1 cellular context compared by ENCODE assay signal in genomic region chr20:13800728-13801134, GRCh38.
TF ChIP-seq lines count a peak whose summit lies in the region.

No MANE protein-coding gene starts in this region.

TF ChIP-seq in HepG2, 621 proteins besides CTCF, POLR2A, EP300 and RAD21 (continued from another document and continues in another):
- TF ChIP-seq ATF2 (CRISPR knock-in tag; IDR thresholded peaks at IDR 0.05): peak; percentile 46; the same call in 1 of the 2 replicates
- 0 out of 2 replicates have a peak, but pooled peaks have one; percentile 51 for TF ChIP-seq SSRP1 (CRISPR knock-in tag; IDR thresholded peaks at IDR 0.05)
- TF ChIP-seq ZBTB49 (CRISPR knock-in tag; IDR thresholded peaks at IDR 0.05; ENCODE audit: borderline replicate concordance): peak; percentile 51; the same call in 1 of the 2 replicates
- peak; percentile 76 for TF ChIP-seq TFDP2 (CRISPR knock-in tag; IDR thresholded peaks at IDR 0.05)
- TF ChIP-seq WIZ (CRISPR knock-in tag; IDR thresholded peaks at IDR 0.05): peak; percentile 46; the same call in 1 of the 2 replicates
- peak; percentile 56; the same call in 1 of the 2 replicates for TF ChIP-seq ZFX (CRISPR knock-in tag; IDR thresholded peaks at IDR 0.05; ENCODE audit: low read depth)
- TF ChIP-seq TRAFD1 (CRISPR knock-in tag; IDR thresholded peaks at IDR 0.05; ENCODE audit: borderline replicate concordance): 0 out of 2 replicates have a peak, but pooled peaks have one; percentile 49
- TF ChIP-seq CHD4 (IDR thresholded peaks at IDR 0.05; ENCODE audit: borderline replicate concordance, low read length): no peak
- TF ChIP-seq ZBTB34 (CRISPR knock-in tag; IDR thresholded peaks at IDR 0.05): peak; percentile 93; the same call in 1 of the 2 replicates
- TF ChIP-seq ZNF563 (CRISPR knock-in tag; IDR thresholded peaks at IDR 0.05): no peak; the same call in 1 of the 2 replicates
- no peak for TF ChIP-seq NPAS2 (CRISPR knock-in tag; IDR thresholded peaks at IDR 0.05; ENCODE audit: borderline replicate concordance)
- TF ChIP-seq ZNF713 (CRISPR knock-in tag; IDR thresholded peaks at IDR 0.05): no peak
- TF ChIP-seq ZBTB43 (CRISPR knock-in tag; conservative IDR thresholded peaks at IDR 0.05): peak; percentile 78
- peak; percentile 79; the same call in 1 of the 2 replicates for TF ChIP-seq SPEN (CRISPR knock-in tag; IDR thresholded peaks at IDR 0.05; ENCODE audit: low read depth)
- no peak for TF ChIP-seq ZSCAN20 (CRISPR knock-in tag; IDR thresholded peaks at IDR 0.05; ENCODE audit: borderline replicate concordance)
- peak; percentile 21; the same call in 1 of the 2 replicates for TF ChIP-seq SIX4 (CRISPR knock-in tag; IDR thresholded peaks at IDR 0.05)
- TF ChIP-seq ZNF672 (CRISPR knock-in tag; IDR thresholded peaks at IDR 0.05): no peak
- TF ChIP-seq, protein P1, sequence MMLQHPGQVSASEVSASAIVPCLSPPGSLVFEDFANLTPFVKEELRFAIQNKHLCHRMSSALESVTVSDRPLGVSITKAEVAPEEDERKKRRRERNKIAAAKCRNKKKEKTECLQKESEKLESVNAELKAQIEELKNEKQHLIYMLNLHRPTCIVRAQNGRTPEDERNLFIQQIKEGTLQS (CRISPR knock-in tag; IDR thresholded peaks at IDR 0.05): peak; percentile 54; the same call in 1 of the 2 replicates
- 0 out of 2 replicates have a peak, but pooled peaks have one; percentile 40 for TF ChIP-seq GMEB1 (CRISPR knock-in tag; IDR thresholded peaks at IDR 0.05; ENCODE audit: borderline replicate concordance)
- no peak for TF ChIP-seq GTF2F1 (IDR thresholded peaks at IDR 0.05; ENCODE audit: low read length)
- no peak for TF ChIP-seq NKX3-1 (CRISPR knock-in tag; IDR thresholded peaks at IDR 0.05)
- TF ChIP-seq GFI1 (CRISPR knock-in tag; IDR thresholded peaks at IDR 0.05; ENCODE audit: borderline replicate concordance): no peak
- no peak for TF ChIP-seq NAIF1 (CRISPR knock-in tag; IDR thresholded peaks at IDR 0.05; ENCODE audit: borderline replicate concordance)
- peak; percentile 79 for TF ChIP-seq ZNF441 (CRISPR knock-in tag; IDR thresholded peaks at IDR 0.05; ENCODE audit: borderline replicate concordance)
- TF ChIP-seq XBP1 (CRISPR knock-in tag; IDR thresholded peaks at IDR 0.05): no peak
- TF ChIP-seq ZMYM4 (CRISPR knock-in tag; IDR thresholded peaks at IDR 0.05): peak; percentile 89
- TF ChIP-seq, protein P2, sequence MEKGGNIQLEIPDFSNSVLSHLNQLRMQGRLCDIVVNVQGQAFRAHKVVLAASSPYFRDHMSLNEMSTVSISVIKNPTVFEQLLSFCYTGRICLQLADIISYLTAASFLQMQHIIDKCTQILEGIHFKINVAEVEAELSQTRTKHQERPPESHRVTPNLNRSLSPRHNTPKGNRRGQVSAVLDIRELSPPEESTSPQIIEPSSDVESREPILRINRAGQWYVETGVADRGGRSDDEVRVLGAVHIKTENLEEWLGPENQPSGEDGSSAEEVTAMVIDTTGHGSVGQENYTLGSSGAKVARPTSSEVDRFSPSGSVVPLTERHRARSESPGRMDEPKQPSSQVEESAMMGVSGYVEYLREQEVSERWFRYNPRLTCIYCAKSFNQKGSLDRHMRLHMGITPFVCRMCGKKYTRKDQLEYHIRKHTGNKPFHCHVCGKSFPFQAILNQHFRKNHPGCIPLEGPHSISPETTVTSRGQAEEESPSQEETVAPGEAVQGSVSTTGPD (CRISPR knock-in tag; IDR thresholded peaks at IDR 0.05): peak; percentile 82
- peak; percentile 77 for TF ChIP-seq HOMEZ (CRISPR knock-in tag; IDR thresholded peaks at IDR 0.05; ENCODE audit: low read depth)
- peak; percentile 97 for TF ChIP-seq TBX2 (CRISPR knock-in tag; IDR thresholded peaks at IDR 0.05; ENCODE audit: borderline replicate concordance)
- no peak for TF ChIP-seq ZC3H4 (CRISPR knock-in tag; IDR thresholded peaks at IDR 0.05; ENCODE audit: borderline replicate concordance)
- no peak for TF ChIP-seq ZBTB21 (CRISPR knock-in tag; IDR thresholded peaks at IDR 0.05)
- peak; percentile 48; the same call in 1 of the 2 replicates for TF ChIP-seq YEATS4 (CRISPR knock-in tag; IDR thresholded peaks at IDR 0.05; ENCODE audit: borderline replicate concordance)
- TF ChIP-seq ZNF784 (CRISPR knock-in tag; IDR thresholded peaks at IDR 0.05; ENCODE audit: borderline replicate concordance): 0 out of 2 replicates have a peak, but pooled peaks have one; percentile 18
- TF ChIP-seq, protein P3, sequence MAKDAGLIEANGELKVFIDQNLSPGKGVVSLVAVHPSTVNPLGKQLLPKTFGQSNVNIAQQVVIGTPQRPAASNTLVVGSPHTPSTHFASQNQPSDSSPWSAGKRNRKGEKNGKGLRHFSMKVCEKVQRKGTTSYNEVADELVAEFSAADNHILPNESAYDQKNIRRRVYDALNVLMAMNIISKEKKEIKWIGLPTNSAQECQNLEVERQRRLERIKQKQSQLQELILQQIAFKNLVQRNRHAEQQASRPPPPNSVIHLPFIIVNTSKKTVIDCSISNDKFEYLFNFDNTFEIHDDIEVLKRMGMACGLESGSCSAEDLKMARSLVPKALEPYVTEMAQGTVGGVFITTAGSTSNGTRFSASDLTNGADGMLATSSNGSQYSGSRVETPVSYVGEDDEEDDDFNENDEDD (CRISPR knock-in tag; IDR thresholded peaks at IDR 0.05; ENCODE audit: borderline replicate concordance): peak; percentile 90; the same call in 1 of the 2 replicates
- no peak for TF ChIP-seq ZNF7 (CRISPR knock-in tag; IDR thresholded peaks at IDR 0.05)
- peak; percentile 60; the same call in 1 of the 2 replicates for TF ChIP-seq ZNF232 (CRISPR knock-in tag; IDR thresholded peaks at IDR 0.05; ENCODE audit: borderline replicate concordance)
- TF ChIP-seq ZHX1 (CRISPR knock-in tag; IDR thresholded peaks at IDR 0.05; ENCODE audit: low read depth): peak; percentile 82
- no peak for TF ChIP-seq NFE2L1 (CRISPR knock-in tag; IDR thresholded peaks at IDR 0.05; ENCODE audit: borderline replicate concordance)
